21 cellular contexts compared by ENCODE assay signal in genomic region chrX:118352566-118352965, GRCh38. TPM values are rescaled to one million over a fixed set of nuclear protein-coding genes. Genes with fewer than 3 reads are reported as not detected.
DNase-seq lines count a peak whose midpoint lies in the region; ATAC-seq, FAIRE-seq and TF ChIP-seq lines count a peak whose summit lies in the region.
"Had no signal": no experiment of that assay in that cellular context is flagged by ENCODE, and none has a peak within 500 bp of the region (broad histone marks: within the 10 kb centered on the region; RNA-seq: fewer than 3 reads in every experiment).

No MANE protein-coding gene starts in this region.

- H3K4me1 Mint-ChIP-seq in CD4-positive, alpha-beta T cell (ENCODE audit: low read depth): peaks cover 62% of the 10 kb centered on the region
- H3K4me1 Mint-ChIP-seq in GM23338: peaks cover 34% of the 10 kb centered on the region
- peaks cover 20% of the 10 kb centered on the region for H3K4me1 Mint-ChIP-seq in astrocyte (ENCODE audit: low read depth, unreplicated experiment)
- H3K4me1 Mint-ChIP-seq in natural killer cell: peaks cover 36 to 52% of the 10 kb centered on the region in 2 donors

- no peak overlapping the region for H3K27ac ChIP-seq in CD4-positive, alpha-beta T cell (ENCODE audit: low read depth, low read length)
- H3K27ac ChIP-seq in GM23338 (ENCODE audit: low read depth) (no peak overlapping the region), astrocyte (ENCODE audit: low read depth, low read length) (no peak overlapping the region), colonic mucosa (no peak overlapping the region)
- H3K27ac ChIP-seq: ovary, right atrium auricular region, thyroid gland had no signal

- FAIRE-seq in astrocyte (lab: Jason Lieb, UNC): peak; percentile 41
- FAIRE-seq: G401.6 had no signal

- H2AFZ ChIP-seq in GM23338: no peak overlapping the region
- no peak overlapping the region for H2AFZ ChIP-seq in astrocyte (ENCODE audit: low read depth, low read length)

- no peaks in the 10 kb centered on the region for H3F3A ChIP-seq in GM23338 (replicated peaks; ENCODE audit: low read depth)

- no peaks in the 10 kb centered on the region for H3K27me3 ChIP-seq in CD4-positive, alpha-beta T cell (ENCODE audit: control insufficient read depth, insufficient read depth, low read length)
- H3K27me3 ChIP-seq in GM23338 (ENCODE audit: insufficient read depth) (peaks cover 2% of the 10 kb centered on the region), astrocyte (ENCODE audit: insufficient read depth, low read length) (no peaks in the 10 kb centered on the region), colonic mucosa (no peaks in the 10 kb centered on the region)
- H3K27me3 ChIP-seq: ovary, right atrium auricular region, thyroid gland had no signal

- H3K9me3 Mint-ChIP-seq in CD4-positive, alpha-beta T cell: no peaks in the 10 kb centered on the region
- H3K9me3 Mint-ChIP-seq in GM23338: no peaks in the 10 kb centered on the region
- H3K9me3 Mint-ChIP-seq in astrocyte (ENCODE audit: unreplicated experiment): no peaks in the 10 kb centered on the region
- no peaks in the 10 kb centered on the region for H3K9me3 Mint-ChIP-seq in natural killer cell
- H3K9me3 Mint-ChIP-seq: activated naive CD4-positive, alpha-beta T cell treated with anti-CD3 and anti-CD28 coated beads, Interleukin-2, amount 10 ng/mL, durations not matched to agents 7 days and 5 days had no signal

- H4K20me1 ChIP-seq in GM23338 (replicated peaks; ENCODE audit: insufficient read depth): no peaks in the 10 kb centered on the region
- peaks cover 75% of the 10 kb centered on the region for H4K20me1 ChIP-seq in astrocyte (ENCODE audit: insufficient read depth, low read length)

- H3K36me3 ChIP-seq in GM23338 (ENCODE audit: insufficient read depth) (no peaks in the 10 kb centered on the region), astrocyte (ENCODE audit: insufficient read depth, low read length) (no peaks in the 10 kb centered on the region), colonic mucosa (no peaks in the 10 kb centered on the region)
- H3K36me3 ChIP-seq: ovary, right atrium auricular region, thyroid gland had no signal

- no peaks in the 10 kb centered on the region for H3K27me3 Mint-ChIP-seq in CD4-positive, alpha-beta T cell
- no peaks in the 10 kb centered on the region for H3K27me3 Mint-ChIP-seq in GM23338 (ENCODE audit: insufficient read depth, low read depth, poor library complexity)
- H3K27me3 Mint-ChIP-seq in astrocyte (ENCODE audit: low read depth, unreplicated experiment): no peaks in the 10 kb centered on the region
- H3K27me3 Mint-ChIP-seq in natural killer cell (ENCODE audit: low read depth in 2 of 2): no peaks in the 10 kb centered on the region
- H3K27me3 Mint-ChIP-seq: activated naive CD4-positive, alpha-beta T cell treated with anti-CD3 and anti-CD28 coated beads, Interleukin-2, amount 10 ng/mL, durations not matched to agents 7 days and 5 days had no signal

- POLR2A ChIA-PET in CD4-positive, alpha-beta T cell (lab: Charles Lee): no interaction called here

- H3K4me3 ChIP-seq in GM23338 (no peak overlapping the region), astrocyte (ENCODE audit: insufficient read depth, low read depth, low read length) (no peak overlapping the region), colonic mucosa (no peak overlapping the region)
- H3K4me3 ChIP-seq: ovary, right atrium auricular region, thyroid gland had no signal

- H3K9ac ChIP-seq in astrocyte (ENCODE audit: low read length): no peak overlapping the region
- no peak overlapping the region for H3K9ac ChIP-seq in colonic mucosa (ENCODE audit: low read depth in 2 of 2, low read length in 2 of 2)

- H3K27ac Mint-ChIP-seq in CD4-positive, alpha-beta T cell: peak overlapping the region; percentile 70
- H3K27ac Mint-ChIP-seq in GM23338: peak overlapping the region; percentile 47; the same call in 1 of the 2 replicates
- H3K27ac Mint-ChIP-seq in astrocyte (ENCODE audit: unreplicated experiment): no peak overlapping the region
- H3K27ac Mint-ChIP-seq in natural killer cell: peak overlapping the region; percentile 36 to 50
- H3K27ac Mint-ChIP-seq: activated naive CD4-positive, alpha-beta T cell treated with anti-CD3 and anti-CD28 coated beads, Interleukin-2, amount 10 ng/mL, durations not matched to agents 7 days and 5 days had no signal

- TF ChIP-seq CTCF in CD4-positive, alpha-beta T cell (IDR thresholded peaks at IDR 0.05): no peak
- TF ChIP-seq CTCF in GM23338 (conservative IDR thresholded peaks at IDR 0.05; ENCODE audit: low read depth in 2 of 2) (no peak), astrocyte (IDR thresholded peaks at IDR 0.05; ENCODE audit: insufficient read depth, low read depth, low read length) (no peak), natural killer cell (IDR thresholded peaks at IDR 0.05) (no peak), colonic mucosa (IDR thresholded peaks at IDR 0.05) (no peak)

- peak overlapping the region; percentile 48 for H3K4me3 Mint-ChIP-seq in CD4-positive, alpha-beta T cell
- H3K4me3 Mint-ChIP-seq in GM23338 (no peak overlapping the region), astrocyte (ENCODE audit: unreplicated experiment) (no peak overlapping the region), natural killer cell (no peak overlapping the region)
- H3K4me3 Mint-ChIP-seq: activated naive CD4-positive, alpha-beta T cell treated with anti-CD3 and anti-CD28 coated beads, Interleukin-2, amount 10 ng/mL, durations not matched to agents 7 days and 5 days had no signal

- peak; percentile 45 for ATAC-seq in CD4-positive, alpha-beta T cell (ENCODE audit: poor library complexity)
- ATAC-seq in GM23338: no peak
- ATAC-seq in natural killer cell: no peak
- no peak for ATAC-seq in HG02610 (IDR thresholded peaks at IDR 0.05; ENCODE audit: unreplicated experiment)
- no peak for ATAC-seq in GM18873 (IDR thresholded peaks at IDR 0.05; ENCODE audit: low FRiP score, unreplicated experiment)
- ATAC-seq: Right ventricle myocardium inferior had no signal

- H3K79me2 ChIP-seq in GM23338 (replicated peaks; ENCODE audit: insufficient read depth) (peaks cover 95% of the 10 kb centered on the region), astrocyte (ENCODE audit: insufficient read depth, low read length) (peaks cover 95% of the 10 kb centered on the region)

- no peak for DNase-seq in CD4-positive, alpha-beta T cell
- DNase-seq in GM23338 (ENCODE audit: low spot score): no peak
- DNase-seq in astrocyte (ENCODE audit: low read depth): no peak
- DNase-seq in natural killer cell: no peak
- no peak for DNase-seq in colonic mucosa
- DNase-seq: activated naive CD4-positive, alpha-beta T cell treated with anti-CD3 and anti-CD28 coated beads, Interleukin-2, amount 10 ng/mL, durations not matched to agents 7 days and 5 days; anterior cingulate cortex; head of caudate nucleus; MM.1S; NCI-H1417 treated with DMSO at 0.1 percent for 48 hours; NCI-H2107; NCI-H446; ovary; stimulated activated CD4-positive, alpha-beta T cell treated with anti-CD3 and anti-CD28 coated beads, Interleukin-4, amount 100 ng/mL, for 1 hour; stimulated activated naive CD4-positive, alpha-beta T cell treated with Interleukin-2 at 50 U/mL for 16 hours; thyroid gland had no signal

- H3K4me2 ChIP-seq in GM23338 (peak overlapping the region; percentile 20; the same call in 1 of the 2 replicates), astrocyte (ENCODE audit: low read length) (no peak overlapping the region)

- intact Hi-C loops in CD4-positive, alpha-beta T cell (cut with DNase I, micrococcal nuclease): no loop called here
- intact Hi-C loops in natural killer cell (cut with micrococcal nuclease) (no loop called here), colonic mucosa (cut with DNase I) (no loop called here)

- no peaks in the 10 kb centered on the region for H3K36me3 Mint-ChIP-seq in CD4-positive, alpha-beta T cell (ENCODE audit: low read depth)
- H3K36me3 Mint-ChIP-seq in GM23338 (ENCODE audit: low read depth) (no peaks in the 10 kb centered on the region), astrocyte (ENCODE audit: low read depth, unreplicated experiment) (no peaks in the 10 kb centered on the region), natural killer cell (no peaks in the 10 kb centered on the region)
- H3K36me3 Mint-ChIP-seq: activated naive CD4-positive, alpha-beta T cell treated with anti-CD3 and anti-CD28 coated beads, Interleukin-2, amount 10 ng/mL, durations not matched to agents 7 days and 5 days had no signal

- no peaks in the 10 kb centered on the region for H3K9me2 ChIP-seq in GM23338 (ENCODE audit: insufficient read depth)

- peaks cover 20% of the 10 kb centered on the region for H3K4me1 ChIP-seq in GM23338 (ENCODE audit: insufficient read depth)
- peaks cover 7% of the 10 kb centered on the region for H3K4me1 ChIP-seq in astrocyte (ENCODE audit: insufficient read depth, low read length)
- H3K4me1 ChIP-seq in colonic mucosa: no peaks in the 10 kb centered on the region

- CTCF ChIA-PET in CD4-positive, alpha-beta T cell (lab: Charles Lee): no interaction called here

- H3K9me3 ChIP-seq in CD4-positive, alpha-beta T cell (ENCODE audit: control insufficient read depth, low read length): no peaks in the 10 kb centered on the region
- H3K9me3 ChIP-seq in astrocyte (ENCODE audit: insufficient read depth, low read depth, low read length): no peaks in the 10 kb centered on the region
- no peaks in the 10 kb centered on the region for H3K9me3 ChIP-seq in colonic mucosa
- H3K9me3 ChIP-seq: ovary, right atrium auricular region, thyroid gland had no signal

TF ChIP-seq in GM23338, 12 proteins besides CTCF, POLR2A, EP300 and RAD21 (continues in another document):
- TF ChIP-seq, protein P1, sequence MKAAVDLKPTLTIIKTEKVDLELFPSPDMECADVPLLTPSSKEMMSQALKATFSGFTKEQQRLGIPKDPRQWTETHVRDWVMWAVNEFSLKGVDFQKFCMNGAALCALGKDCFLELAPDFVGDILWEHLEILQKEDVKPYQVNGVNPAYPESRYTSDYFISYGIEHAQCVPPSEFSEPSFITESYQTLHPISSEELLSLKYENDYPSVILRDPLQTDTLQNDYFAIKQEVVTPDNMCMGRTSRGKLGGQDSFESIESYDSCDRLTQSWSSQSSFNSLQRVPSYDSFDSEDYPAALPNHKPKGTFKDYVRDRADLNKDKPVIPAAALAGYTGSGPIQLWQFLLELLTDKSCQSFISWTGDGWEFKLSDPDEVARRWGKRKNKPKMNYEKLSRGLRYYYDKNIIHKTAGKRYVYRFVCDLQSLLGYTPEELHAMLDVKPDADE (IDR thresholded peaks at IDR 0.05): no peak
- no peak for TF ChIP-seq STAT1 (IDR thresholded peaks at IDR 0.05; ENCODE audit: unreplicated experiment)
- TF ChIP-seq EZH2phosphoT487 (IDR thresholded peaks at IDR 0.05; ENCODE audit: unreplicated experiment): no peak
- TF ChIP-seq ZNF331 (CRISPR knock-in tag; IDR thresholded peaks at IDR 0.05; ENCODE audit: low read depth): no peak
- TF ChIP-seq JUNB (IDR thresholded peaks at IDR 0.05; ENCODE audit: unreplicated experiment): no peak
- TF ChIP-seq EZH2 (IDR thresholded peaks at IDR 0.05; ENCODE audit: low read depth, unreplicated experiment): no peak
- TF ChIP-seq CREB1 (CRISPR knock-in tag; IDR thresholded peaks at IDR 0.05; ENCODE audit: low read depth): no peak

RNA-seq across cellular contexts. Expression of gene WDR44, which starts 6.7 kb away (rescaled TPM):
- 10 to 100 TPM; 11.7 to 12.2 TPM for total RNA-seq in CD4-positive, alpha-beta T cell
- 17.5 and 20.7 TPM in 2 replicates for total RNA-seq in GM23338 (2014; rRNA removed; shearing (Covaris generic))
- 19.5 and 21.0 TPM in 2 replicates for polyA plus RNA-seq in GM23338 (2016; fragmentation: Nextera tagmentation; extraction: Ambion mirVana)
- total RNA-seq in astrocyte (19.0 and 20.1 TPM in 2 replicates), natural killer cell (10 to 100 TPM; 14.6 to 17.5 (median 16.0) TPM), colonic mucosa (10 to 100 TPM in 1 of 2 donors, 1 to 10 TPM in 1; 8.0 to 13.4 TPM)
